Comparison of ENCODE assay signal across 8 cellular contexts in the genomic region with DNA sequence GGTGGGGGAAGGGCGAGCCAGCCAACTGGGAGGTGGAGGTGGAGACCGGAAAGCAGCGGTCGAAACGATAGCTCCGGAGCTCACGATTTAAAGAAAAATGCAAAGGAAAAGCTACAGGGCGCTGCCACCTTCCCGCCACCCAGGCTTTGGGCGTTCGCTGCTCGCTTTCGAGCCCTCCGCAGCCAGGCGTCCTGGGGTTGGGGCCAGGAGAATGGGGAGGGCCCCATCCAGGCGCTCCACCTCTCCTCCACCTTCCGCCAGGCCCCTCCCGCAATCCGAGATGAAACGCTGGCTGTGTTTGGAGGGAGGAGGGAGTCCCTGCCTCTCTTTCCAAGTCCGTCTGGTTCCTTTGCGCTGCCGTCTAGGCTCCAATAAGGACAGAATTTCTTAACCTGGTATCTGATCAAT. TPM values are rescaled to one million over a fixed set of nuclear protein-coding genes. Genes with fewer than 3 reads are reported as not detected.
DNase-seq lines count a peak whose midpoint lies in the region; ATAC-seq and TF ChIP-seq lines count a peak whose summit lies in the region.

No MANE protein-coding gene starts in this region.

- CTCF ChIA-PET in IMR-90 (lab: Yijun Ruan, JAX), result interaction anchor here (0.6 to 4.9 kb wide), 7 partner anchors 9 to 556 kb away, joined by 3 to 37 read pairs (median 3); no protein-coding TSS in a partner anchor

- BruUV-seq in IMR-90 (replicated peaks; lab: Mats Ljungman, UMichigan), result no TSS peak

- POLR2A ChIA-PET in IMR-90 (lab: Charles Lee; ENCODE audit: unreplicated experiment), result interaction anchor here (0.6 kb wide), 2 partner anchors 69 to 173 kb away, joined by 3 to 10 read pairs; no protein-coding TSS in a partner anchor

- peaks cover 11% of the 10 kb centered on the region for H4K20me1 ChIP-seq in IMR-90 (ENCODE audit: insufficient read depth, low read length)

- dilution Hi-C loops in IMR-90 (cut with HindIII; ENCODE audit: low sequenced_read_pairs, unreplicated experiment), result loop anchor here (10.0 kb wide), 1 partner anchor 93 kb away; no protein-coding TSS in a partner anchor

- H2BK20ac ChIP-seq in IMR-90 (ENCODE audit: low read depth, low read length), result no peak overlapping the region

- peaks cover 4% of the 10 kb centered on the region; the same call in 1 of the 2 replicates for H3K9me1 ChIP-seq in IMR-90 (ENCODE audit: insufficient read depth, low read length)

- H3K79me2 ChIP-seq in mesendoderm (ENCODE audit: control insufficient read depth, insufficient read depth, low read length), result no peaks in the 10 kb centered on the region

- no peaks in the 10 kb centered on the region for H3K9me3 ChIP-seq in IMR-90 (ENCODE audit: control insufficient read depth, insufficient read depth, low read length)
- H3K9me3 ChIP-seq in SJCRH30 (replicated peaks), result no peaks in the 10 kb centered on the region
- H3K9me3 ChIP-seq in tibial artery, result no peaks in the 10 kb centered on the region

- no peak overlapping the region for H2BK5ac ChIP-seq in IMR-90 (ENCODE audit: low read depth, low read length, poor library complexity, severe bottlenecking)
- peak overlapping the region; percentile 57 for H2BK5ac ChIP-seq in mesendoderm (ENCODE audit: low read length)

- H3K56ac ChIP-seq in IMR-90 (ENCODE audit: extremely low read depth, insufficient read depth, low read length) (no peak overlapping the region), mesendoderm (ENCODE audit: low read length) (peak overlapping the region; percentile 84)

- H4K8ac ChIP-seq in IMR-90 (ENCODE audit: low read depth in 2 of 2, low read length in 2 of 2), result no peak overlapping the region
- no peak overlapping the region for H4K8ac ChIP-seq in mesendoderm (ENCODE audit: low read depth, low read length)

- H3K27ac ChIP-seq in IMR-90 (ENCODE audit: insufficient read depth, low read length) (no peak overlapping the region), SJCRH30 (no peak overlapping the region), mesendoderm (ENCODE audit: low read depth, low read length) (peak overlapping the region; percentile 77), tibial artery (peak overlapping the region; percentile 76 to 84)

- no peaks in the 10 kb centered on the region for H3K36me3 ChIP-seq in IMR-90 (ENCODE audit: control insufficient read depth, insufficient read depth, low read length)
- H3K36me3 ChIP-seq in SJCRH30, result no peaks in the 10 kb centered on the region
- no peaks in the 10 kb centered on the region for H3K36me3 ChIP-seq in mesendoderm (ENCODE audit: control insufficient read depth, insufficient read depth, low read length)
- no peaks in the 10 kb centered on the region for H3K36me3 ChIP-seq in tibial artery

- H2BK120ac ChIP-seq in IMR-90 (ENCODE audit: low read depth, low read length) (no peak overlapping the region), mesendoderm (ENCODE audit: low read depth, low read length) (no peak overlapping the region)

- H3K4me3 ChIP-seq in GM12864 (ENCODE audit: low read depth, low read length) (peak overlapping the region; percentile 74), IMR-90 (ENCODE audit: insufficient read depth, low read depth, low read length) (peak overlapping the region; percentile 33), SJCRH30 (peak overlapping the region; percentile 51), mesendoderm (ENCODE audit: low read length) (peak overlapping the region; percentile 25), tibial artery (peak overlapping the region; percentile 68 to 85)

- peak; percentile 4 for ATAC-seq in IMR-90 (ENCODE audit: low read depth)

- TF ChIP-seq CTCF in GM12864 (IDR thresholded peaks at IDR 0.05; ENCODE audit: low read depth, low read length, missing control alignments) (no peak), IMR-90 (conservative IDR thresholded peaks at IDR 0.05; ENCODE audit: low read depth, low read length) (no peak), tibial artery (IDR thresholded peaks at IDR 0.05) (no peak)

- peaks cover 6% of the 10 kb centered on the region; the same call in 1 of the 2 replicates for H3K4me1 ChIP-seq in IMR-90 (ENCODE audit: control insufficient read depth, insufficient read depth, low read length)
- no peaks in the 10 kb centered on the region; the same call in 1 of the 2 replicates for H3K4me1 ChIP-seq in SJCRH30
- peaks cover 3% of the 10 kb centered on the region for H3K4me1 ChIP-seq in mesendoderm (ENCODE audit: control insufficient read depth, low read depth, low read length)
- H3K4me1 ChIP-seq in tibial artery, result peaks cover 0 to 37% (median 25%) of the 10 kb centered on the region in 4 donors

- H4K91ac ChIP-seq in IMR-90 (ENCODE audit: insufficient read depth, low read depth, low read length), result no peak overlapping the region

- H3K4me2 ChIP-seq in IMR-90 (ENCODE audit: low read depth, low read length), result peak overlapping the region; percentile 99
- peak overlapping the region; percentile 83 for H3K4me2 ChIP-seq in mesendoderm (ENCODE audit: low read length)

- H2AK9ac ChIP-seq in IMR-90 (replicated peaks; ENCODE audit: low read depth, low read length, poor library complexity), result peak overlapping the region; percentile 43

- H3K18ac ChIP-seq in IMR-90 (ENCODE audit: low read depth, low read length) (no peak overlapping the region), mesendoderm (ENCODE audit: low read length) (no peak overlapping the region)

- no peak overlapping the region for H2BK15ac ChIP-seq in IMR-90 (ENCODE audit: low read depth, low read length)
- no peak overlapping the region for H2BK15ac ChIP-seq in mesendoderm (replicated peaks; ENCODE audit: low read depth)

- intact Hi-C loops in IMR-90 (cut with micrococcal nuclease) (loop anchor here (1.0 to 5.0 kb wide), 5 partner anchors 91 to 501 kb away; no protein-coding TSS in a partner anchor), tibial artery (cut with DNase I; ENCODE audit: low total_unique reads) (loop anchor here (2.0 to 10.0 kb wide), 3 partner anchors 91 to 303 kb away; partner anchors contain the start of gene CAPRIN1)

- H3K79me1 ChIP-seq in IMR-90 (ENCODE audit: low read depth in 1 of 2, low read length in 2 of 2) (no peaks in the 10 kb centered on the region), mesendoderm (ENCODE audit: low read length) (no peaks in the 10 kb centered on the region)

- H2AK5ac ChIP-seq in IMR-90 (ENCODE audit: low read depth, low read length) (no peak overlapping the region), mesendoderm (ENCODE audit: low read length) (no peak overlapping the region)

- no peak for TF ChIP-seq POLR2A in IMR-90 (IDR thresholded peaks at IDR 0.05; ENCODE audit: low read depth, low read length)

- H4K5ac ChIP-seq in IMR-90 (ENCODE audit: low read depth, low read length), result no peak overlapping the region
- H4K5ac ChIP-seq in mesendoderm (ENCODE audit: low read length), result no peak overlapping the region

- H3K27me3 ChIP-seq in IMR-90 (ENCODE audit: control insufficient read depth, insufficient read depth, low read length), result peaks cover 24% of the 10 kb centered on the region
- H3K27me3 ChIP-seq in SJCRH30, result peaks cover 8% of the 10 kb centered on the region
- H3K27me3 ChIP-seq in mesendoderm (ENCODE audit: insufficient read depth, low read length, poor library complexity), result peaks cover 2% of the 10 kb centered on the region
- H3K27me3 ChIP-seq in tibial artery, result no peaks in the 10 kb centered on the region

- H3K9ac ChIP-seq in IMR-90 (ENCODE audit: low read depth, low read length), result no peak overlapping the region
- H3K9ac ChIP-seq in mesendoderm (ENCODE audit: low read length), result peak overlapping the region; percentile 61

- no peak overlapping the region for H3K14ac ChIP-seq in IMR-90 (replicated peaks; ENCODE audit: low read depth, low read length)

- H3K4ac ChIP-seq in IMR-90 (ENCODE audit: low read depth, low read length) (no peak overlapping the region), mesendoderm (ENCODE audit: low read depth, low read length) (no peak overlapping the region)

- WGBS in IMR-90 (ENCODE audit: extremely low coverage in 2 of 2, insufficient read length in 1 of 2), 2 experiments, result no CpG with 5 or more reads among the region's 23 CpGs
- WGBS in mesendoderm (ENCODE audit: extremely low coverage, insufficient coverage, low lambda C conversion rate), result no CpG with 5 or more reads among the region's 23 CpGs

- DNase-seq in ACHN, result peak; percentile 86
- no peak for DNase-seq in GM12864 (ENCODE audit: low read depth)
- peak; percentile 24 for DNase-seq in IMR-90
- peak; percentile 54 to 67 for DNase-seq in SJCRH30
- peak; percentile 59 for DNase-seq in effector CD8-positive, alpha-beta T cell (lab: John Stamatoyannopoulos, UW)
- DNase-seq in mesendoderm, result peak; percentile 91
- peak; percentile 54 to 83 for DNase-seq in tibial artery
- DNase-seq in stimulated activated CD4-positive, alpha-beta T cell treated with anti-CD3 and anti-CD28 coated beads, Interleukin-4, amount 100 ng/mL, for 1 hour, result no peak

- H2AFZ ChIP-seq in IMR-90 (replicated peaks; ENCODE audit: low read length, poor library complexity), result peak overlapping the region; percentile 91

- H3K23ac ChIP-seq in IMR-90 (ENCODE audit: low read depth, low read length) (no peak overlapping the region), mesendoderm (ENCODE audit: low read length) (no peak overlapping the region)

- no peak for TF ChIP-seq RAD21 in IMR-90 (IDR thresholded peaks at IDR 0.05; ENCODE audit: low read length)

- in situ Hi-C loops in ACHN (cut with HindIII; ENCODE audit: low pct_ligation_motif_present, low pct_unique_long_range_greater_than_20kb, low sequenced_read_pairs) (no loop called here), IMR-90 (cut with MboI; ENCODE audit: low sequenced_read_pairs) (loop anchor here (5.0 kb wide), 2 partner anchors 181 to 361 kb away; no protein-coding TSS in a partner anchor)

TF ChIP-seq in IMR-90, 13 proteins besides CTCF, POLR2A, EP300 and RAD21 (continues in another document):
- TF ChIP-seq NFE2L2 (IDR thresholded peaks at IDR 0.05; ENCODE audit: low read depth, low read length) (no peak), MXI1 (IDR thresholded peaks at IDR 0.05; ENCODE audit: borderline replicate concordance, low read depth, low read length) (no peak), MAFK (IDR thresholded peaks at IDR 0.05; ENCODE audit: low read depth, low read length) (no peak), USF2 (IDR thresholded peaks at IDR 0.05; ENCODE audit: low read depth, low read length) (no peak), FOS (IDR thresholded peaks at IDR 0.05; ENCODE audit: low read depth, low read length) (no peak)

RNA-seq across cellular contexts. Expression of gene ABTB2, which starts 0.5 kb away (rescaled TPM):
- total RNA-seq in IMR-90 (2012; rRNA removed), result 0.18 and 0.28 TPM in 2 replicates
- 2.0 and 2.2 TPM in 2 replicates for polyA plus RNA-seq in IMR-90 (2012; rRNA removed)
- 1.2 and 1.9 TPM in 2 replicates for polyA plus RNA-seq in IMR-90 (2012; cell fraction: cytosol; rRNA removed)
- polyA plus RNA-seq in IMR-90 (2012; cell fraction: nucleus; rRNA removed; ENCODE audit: low replicate concordance), result 2.8 and 5.6 TPM in 2 replicates
- 0.83 and 1.1 TPM in 2 replicates for total RNA-seq in SJCRH30 (2014; rRNA removed; shearing (Covaris generic))
- polyA plus RNA-seq in mesendoderm (2013, experiment 1 of 2), result 2.6 TPM
- 2.5 TPM for polyA plus RNA-seq in mesendoderm (2013, experiment 2 of 2)

Comparison
In these comparisons a context has a peak if more than half of its experiments do, and no peak if none do; other contexts are left out.
1. DNase-seq: peak in ACHN (single experiment), IMR-90 (single experiment), SJCRH30 (2 of 2), effector CD8-positive, alpha-beta T cell (single experiment), mesendoderm (single experiment) and tibial artery (2 of 2); none in GM12864 (single experiment) and stimulated activated CD4-positive, alpha-beta T cell treated with anti-CD3 and anti-CD28 coated beads, Interleukin-4, amount 100 ng/mL, for 1 hour (single experiment).
2. H3K4me3 ChIP-seq: peak in every context shown above with its lines; median percentile 76 in tibial artery; 74 in GM12864; 51 in SJCRH30; 33 in IMR-90; 25 in mesendoderm.
3. H3K27ac ChIP-seq: peak in mesendoderm (single experiment) and tibial artery (2 of 2); none in IMR-90 (single experiment) and SJCRH30 (single experiment).